Comparison of ENCODE assay signal across 8 cellular contexts in genomic region chr20:51768759-51769517, GRCh38. TPM values are rescaled to one million over a fixed set of nuclear protein-coding genes. Genes with fewer than 3 reads are reported as not detected.
A peak's percentile ranks its signal among the peaks of the same experiment; 100 is the strongest.
DNase-seq lines count a peak whose midpoint lies in the region; ATAC-seq and TF ChIP-seq lines count a peak whose summit lies in the region.

No MANE protein-coding gene starts in this region.

- peak overlapping the region; percentile 76 for H3K18ac ChIP-seq in neuronal stem cell (ENCODE audit: low read length)

- no peak overlapping the region for H3K27ac ChIP-seq in neuronal stem cell (replicated peaks; ENCODE audit: low read length)

- TF ChIP-seq CTCF in LNCaP clone FGC (IDR thresholded peaks at IDR 0.05; ENCODE audit: control insufficient read depth, extremely low read depth, insufficient read depth) (no peak), choroid plexus epithelial cell (conservative IDR thresholded peaks at IDR 0.05; ENCODE audit: low read depth, low read length) (no peak)

- peak overlapping the region; percentile 48 for H4K8ac ChIP-seq in neuronal stem cell (ENCODE audit: low read depth, low read length)

- H3K23ac ChIP-seq in neuronal stem cell (ENCODE audit: low read depth, low read length, poor library complexity) = peak overlapping the region; percentile 6

- peak overlapping the region; percentile 82 for H2BK12ac ChIP-seq in neuronal stem cell (ENCODE audit: low read length)

- peak overlapping the region; percentile 79 for H3K9ac ChIP-seq in neuronal stem cell (ENCODE audit: low read depth, low read length, poor library complexity)

- H3K14ac ChIP-seq in neuronal stem cell (ENCODE audit: low read length) = peak overlapping the region; percentile 12

- no CpG with 5 or more reads among the region's 16 CpGs for WGBS in neuronal stem cell (ENCODE audit: extremely low coverage in 2 of 2, insufficient read length in 2 of 2, insufficient replicate concordance in 1 of 2), 2 donors

- H3K9me3 ChIP-seq in neuronal stem cell (replicated peaks in 1 of 2; ENCODE audit: control insufficient read depth in 2 of 2, insufficient read depth in 1 of 2, low read depth in 1 of 2, low read length in 2 of 2) = peaks cover 0 to 3% of the 10 kb centered on the region in 2 donors

- H3K27me3 ChIP-seq in neuronal stem cell (ENCODE audit: control insufficient read depth in 3 of 3, insufficient read depth in 3 of 3, low read depth in 1 of 3, low read length in 3 of 3) = peaks cover 0 to 4% (median 3%) of the 10 kb centered on the region in 3 experiments

- peak overlapping the region; percentile 29 for H3K4me3 ChIP-seq in LNCaP clone FGC (ENCODE audit: low read depth, low read length)
- H3K4me3 ChIP-seq in choroid plexus epithelial cell (ENCODE audit: low read depth, low read length) = peak overlapping the region; percentile 31
- peak overlapping the region; percentile 60 to 79 for H3K4me3 ChIP-seq in neuronal stem cell (ENCODE audit: low read length in 2 of 2)

- peak overlapping the region; percentile 39 for H2BK5ac ChIP-seq in neuronal stem cell (ENCODE audit: low read length)

- H2AFZ ChIP-seq in neuronal stem cell (ENCODE audit: low read length) = peak overlapping the region; percentile 59

- no peak overlapping the region for H2BK120ac ChIP-seq in neuronal stem cell (ENCODE audit: low read depth, low read length)

- H3K36me3 ChIP-seq in neuronal stem cell (replicated peaks in 1 of 2; ENCODE audit: control insufficient read depth in 2 of 2, insufficient read depth in 2 of 2, low read length in 2 of 2) = no peaks in the 10 kb centered on the region

- DNase-seq in Caki2 (ENCODE audit: low read depth) (peak; percentile 62), LNCaP clone FGC (ENCODE audit: low read depth) (no peak), choroid plexus epithelial cell (ENCODE audit: low read depth) (no peak), neuronal stem cell (ENCODE audit: low spot score) (no peak), SHP77 (lab: John Stamatoyannopoulos, UW) (no peak), middle frontal gyrus (ENCODE audit: extremely low spot score, low spot score) (no peak), islet precursor cell (no peak)

- peaks cover 0 to 3% of the 10 kb centered on the region in 2 donors for H3K4me1 ChIP-seq in neuronal stem cell (ENCODE audit: control insufficient read depth in 2 of 2, insufficient read depth in 1 of 2, low read depth in 1 of 2, low read length in 2 of 2)

- H3K4ac ChIP-seq in neuronal stem cell (ENCODE audit: low read length) = no peak overlapping the region

- H2BK15ac ChIP-seq in neuronal stem cell (ENCODE audit: low read length) = peak overlapping the region; percentile 14

- in situ Hi-C loops in Caki2 (cut with HindIII; ENCODE audit: low pct_unique_long_range_greater_than_20kb, low sequenced_read_pairs) = no loop called here

- H2AK5ac ChIP-seq in neuronal stem cell (ENCODE audit: low read depth, low read length) = peak overlapping the region; percentile 68

- no peak overlapping the region for H4K91ac ChIP-seq in neuronal stem cell (ENCODE audit: low read depth, low read length, poor library complexity)

- peak overlapping the region; percentile 98 for H3K4me2 ChIP-seq in neuronal stem cell (ENCODE audit: insufficient read depth, low read length, poor library complexity, severe bottlenecking)

- peaks cover 3% of the 10 kb centered on the region for H3K79me1 ChIP-seq in neuronal stem cell (ENCODE audit: low read depth, low read length)

- ATAC-seq in HG02870 (IDR thresholded peaks at IDR 0.05; ENCODE audit: unreplicated experiment) = no peak

RNA-seq across cellular contexts. Expression of gene ATP9A, which starts 0.7 kb away (rescaled TPM):
- 31.1 and 37.1 TPM in 2 replicates for total RNA-seq in Caki2 (2014; rRNA removed; shearing (Covaris generic); ENCODE audit: low replicate concordance)
- 8.4 TPM for polyA plus RNA-seq in neuronal stem cell (2013, experiment 1 of 2)
- polyA plus RNA-seq in neuronal stem cell (2013, experiment 2 of 2) = 8.9 TPM

RNA-seq across cellular contexts. Expression of gene SALL4, which starts 33.4 kb away (rescaled TPM):
- total RNA-seq in Caki2 (2014; rRNA removed; shearing (Covaris generic); ENCODE audit: low replicate concordance) = 2.9 TPM in 1 of 2 replicates, not detected in the other
- 109 TPM for polyA plus RNA-seq in neuronal stem cell (2013, experiment 1 of 2)
- 114 TPM for polyA plus RNA-seq in neuronal stem cell (2013, experiment 2 of 2)
